1 cellular context compared by ENCODE assay signal in the genomic region with DNA sequence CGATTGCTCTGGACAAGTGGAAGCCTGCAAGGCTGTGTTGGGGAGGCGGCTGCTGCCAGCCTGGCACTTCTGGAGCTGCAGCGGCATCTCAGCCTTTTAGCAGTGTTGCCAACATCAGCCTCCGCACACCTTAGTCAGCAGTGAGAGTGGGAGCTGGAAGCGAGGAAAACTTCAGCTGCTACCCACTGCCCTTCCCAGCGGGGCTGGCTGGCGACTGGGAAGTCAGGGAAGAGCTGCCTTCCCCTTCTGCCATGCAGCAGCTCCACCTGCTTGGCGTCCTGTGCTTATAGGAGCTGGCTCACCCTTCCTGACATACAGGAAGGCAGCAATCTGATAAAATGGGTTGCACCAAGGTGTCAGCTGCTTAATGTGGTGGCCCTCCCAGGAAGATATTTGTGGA.
A peak's percentile ranks its signal among the peaks of the same experiment; 100 is the strongest.
TF ChIP-seq lines count a peak whose summit lies in the region.

No MANE protein-coding gene starts in this region.

TF ChIP-seq in K562, 482 proteins besides CTCF, POLR2A, EP300 and RAD21:
- TF ChIP-seq SRSF7 (optimal IDR thresholded peaks at IDR 0.05; ENCODE audit: low read depth, low read length): no peak
- TF ChIP-seq CBFA2T3 (IDR thresholded peaks at IDR 0.05): 0 out of 2 replicates have a peak, but pooled peaks have one; percentile 18
- no peak for TF ChIP-seq BCOR (IDR thresholded peaks at IDR 0.05)
